In the genomic region with DNA sequence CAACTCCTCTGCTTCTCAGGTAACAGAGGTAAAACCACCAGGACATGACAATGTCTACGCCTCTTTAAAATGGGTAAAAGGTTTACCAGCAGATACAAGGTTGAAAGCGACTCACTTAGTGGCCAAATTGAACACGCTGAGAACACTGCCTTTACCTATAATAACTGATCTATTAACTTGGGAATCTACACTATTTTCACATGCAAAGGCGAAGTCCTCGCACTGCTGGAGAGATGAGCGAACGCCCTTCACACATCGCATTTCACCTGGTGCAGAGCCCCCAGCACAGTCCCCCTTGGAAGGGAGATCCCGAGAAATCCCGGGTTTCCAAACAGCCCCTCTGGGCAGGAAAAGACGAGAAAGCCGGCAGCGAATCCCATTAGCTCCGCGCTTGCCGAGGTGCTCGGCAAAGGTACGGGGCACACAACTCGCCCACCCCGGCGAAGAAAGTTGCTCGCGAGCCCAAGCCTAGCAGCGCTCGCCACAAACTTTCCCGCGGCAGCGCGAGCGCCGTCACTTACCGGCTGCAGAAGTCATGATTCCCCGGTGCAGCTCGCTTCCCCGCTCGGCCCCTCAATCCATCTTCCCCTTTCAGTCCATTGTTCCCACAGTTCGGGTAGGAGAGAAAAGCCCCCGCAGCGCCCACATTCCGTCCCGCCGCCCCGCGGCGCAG, we compare ENCODE assay signal across 8 cellular contexts. TPM values are rescaled to one million over a fixed set of nuclear protein-coding genes. Genes with fewer than 3 reads are reported as not detected.
DNase-seq lines count a peak whose midpoint lies in the region; ATAC-seq and TF ChIP-seq lines count a peak whose summit lies in the region.

No MANE protein-coding gene starts in this region.

- DNase-seq in NCI-H748 (lab: John Stamatoyannopoulos, UW; ENCODE audit: unreplicated experiment) (peak; percentile 77), cerebellar cortex (ENCODE audit: low spot score) (peak; percentile 52), lung (ENCODE audit: low spot score) (no peak), type B pancreatic cell (ENCODE audit: extremely low spot score, unreplicated experiment) (no peak), NCI-H1694 (lab: John Stamatoyannopoulos, UW) (no peak)

- H3K36me3 ChIP-seq in lung (ENCODE audit: control insufficient read depth in 2 of 2, insufficient read depth in 2 of 2, low read length in 2 of 2), result no peaks in the 10 kb centered on the region

- no peaks in the 10 kb centered on the region for H3K9me3 ChIP-seq in lung (ENCODE audit: control insufficient read depth in 2 of 2, insufficient read depth in 1 of 2, low read length in 1 of 2)

- H3K4me1 ChIP-seq in lung (ENCODE audit: control insufficient read depth in 2 of 2, insufficient read depth in 2 of 2, low read length in 2 of 2), result peaks cover 3 to 8% of the 10 kb centered on the region in 2 donors

- no peaks in the 10 kb centered on the region for H3K27me3 ChIP-seq in lung (ENCODE audit: control insufficient read depth, insufficient read depth)

- peaks cover 30% of the 10 kb centered on the region for H3K4me1 Mint-ChIP-seq in type B pancreatic cell (ENCODE audit: unreplicated experiment)

- H3K27ac ChIP-seq in 22Rv1, result peak overlapping the region; percentile 97
- H3K27ac ChIP-seq in lung (ENCODE audit: low read depth in 1 of 2, low read length in 1 of 2), result peak overlapping the region; percentile 94 to 96

- peak; percentile 23 for ATAC-seq in GM18498 (IDR thresholded peaks at IDR 0.05; ENCODE audit: unreplicated experiment)
- ATAC-seq in HG02852 (IDR thresholded peaks at IDR 0.05; ENCODE audit: unreplicated experiment), result peak; percentile 30
- peak; percentile 9 for ATAC-seq in lung (ENCODE audit: insufficient read depth, low FRiP score)

- 0% methylated on average over 43 to 45 of the region's 45 CpGs for WGBS in lung, 2 donors

- H3K27ac Mint-ChIP-seq in type B pancreatic cell, result peak overlapping the region; percentile 97

- no peaks in the 10 kb centered on the region for H3K9me3 Mint-ChIP-seq in type B pancreatic cell

- peak overlapping the region; percentile 98 for H3K4me3 Mint-ChIP-seq in type B pancreatic cell

- H3K4me3 ChIP-seq in lung, result peak overlapping the region; percentile 62

- peaks cover 8% of the 10 kb centered on the region for H3K36me3 Mint-ChIP-seq in type B pancreatic cell

- TF ChIP-seq CTCF in 22Rv1 (IDR thresholded peaks at IDR 0.05) (no peak), lung (IDR thresholded peaks at IDR 0.05; ENCODE audit: control extremely low read depth, extremely low read depth) (no peak), type B pancreatic cell (conservative IDR thresholded peaks at IDR 0.05) (no peak)

- H3K27me3 Mint-ChIP-seq in type B pancreatic cell, result no peaks in the 10 kb centered on the region

RNA-seq across cellular contexts. Expression of a gene that starts 0.4 kb away (rescaled TPM):
- 10 to 100 TPM; 14.6 to 26.4 TPM for total RNA-seq in lung
- polyA plus RNA-seq in lung, result 1 to 10 TPM; 2.4 to 3.4 TPM
- 15.8 and 27.5 TPM in 2 replicates for total RNA-seq in type B pancreatic cell (ENCODE audit: low replicate concordance)

RNA-seq across cellular contexts. Expression of a gene that starts 0.8 kb away (rescaled TPM):
- total RNA-seq in lung (100 to 1,000 TPM in 1 of 2 donors, 10 to 100 TPM in 1; 64.7 to 144 TPM), type B pancreatic cell (ENCODE audit: low replicate concordance) (58.6 and 69.1 TPM in 2 replicates)
- 10 to 100 TPM; 28.6 to 30.0 TPM for polyA plus RNA-seq in lung

Comparison
In these comparisons a context has a peak if more than half of its experiments do, and no peak if none do; other contexts are left out.
1. DNase-seq: peak in NCI-H748 (single experiment) and cerebellar cortex (single experiment); none in lung (single experiment), type B pancreatic cell (single experiment) and NCI-H1694 (single experiment).
2. Peak in every context shown above with its lines, with median percentiles within 50 percentile points of each other: ATAC-seq.